Comparison of ENCODE assay signal across 8 cellular contexts in genomic region chr2:177392373-177393246, GRCh38. TPM values are rescaled to one million over a fixed set of nuclear protein-coding genes. Genes with fewer than 3 reads are reported as not detected.
DNase-seq lines count a peak whose midpoint lies in the region; ATAC-seq and TF ChIP-seq lines count a peak whose summit lies in the region.

Gene AGPS, plus strand, starts transcription at chr2:177392773. Its CDS starts 17 bp downstream, at chr2:177392790.

- POLR2A ChIA-PET in WTC11 (lab: Charles Lee), result interaction anchor here (1.0 to 1.6 kb wide), 2 partner anchors 9 to 128 kb away, joined by 4 to 5 read pairs; partner anchors contain the start of gene NFE2L2

- DNase-seq in SIG-M5 treated with dmso at 0.1 percent for 504 hours (lab: John Stamatoyannopoulos, UW; ENCODE audit: unreplicated experiment) (peak; percentile 53), SIG-M5 (lab: John Stamatoyannopoulos, UW) (no peak), NCI-H2107 treated with DMSO at 0.1 percent for 48 hours (lab: John Stamatoyannopoulos, UW; ENCODE audit: unreplicated experiment) (peak; percentile 28), WTC11 (ENCODE audit: low spot score) (peak; percentile 79), caudate nucleus (lab: John Stamatoyannopoulos, UW) (peak in 59 of 61 donors; percentile 19 to 87 (median 64)), islet precursor cell (peak; percentile 88)
- peak; percentile 41 to 66 for DNase-seq in stimulated activated CD4-positive, alpha-beta T cell treated with anti-CD3 and anti-CD28 coated beads, Interleukin-15, amount 100 ng/mL, for 1 hour (ENCODE audit: low read depth in 1 of 2, low spot score in 1 of 2)

- ATAC-seq in HG02981 (IDR thresholded peaks at IDR 0.05; ENCODE audit: unreplicated experiment) (peak; percentile 86), WTC11 (peak; percentile 93)

- H3K36me3 Mint-ChIP-seq in WTC11, result no peaks in the 10 kb centered on the region

- peaks cover 28% of the 10 kb centered on the region for H3K4me1 Mint-ChIP-seq in WTC11

- CTCF ChIA-PET in WTC11 (lab: Charles Lee), result interaction anchor here (1.1 to 2.2 kb wide), 3 partner anchors 9 to 57 kb away, joined by 3 to 9 read pairs (median 4); no protein-coding TSS in a partner anchor

- no peak for TF ChIP-seq CTCF in WTC11 (IDR thresholded peaks at IDR 0.05)

- H3K27ac Mint-ChIP-seq in WTC11, result peak within 1 kb of the TSS; percentile 75

- peaks cover 8% of the 10 kb centered on the region for H3K27me3 Mint-ChIP-seq in WTC11 (ENCODE audit: low read depth)

- no peak within 1 kb of the TSS for H3K27ac ChIP-seq in caudate nucleus (ENCODE audit: low read depth, low read length)

- H3K4me3 Mint-ChIP-seq in WTC11, result peak within 1 kb of the TSS; percentile 93

- no peaks in the 10 kb centered on the region for H3K9me3 Mint-ChIP-seq in WTC11

TF ChIP-seq in WTC11, 78 proteins besides CTCF, POLR2A, EP300 and RAD21 (continues in another document):
- TF ChIP-seq GTF2I (CRISPR knock-in tag; conservative IDR thresholded peaks at IDR 0.05) (no peak), JAZF1 (CRISPR knock-in tag; IDR thresholded peaks at IDR 0.05) (no peak), ZNF416 (CRISPR knock-in tag; IDR thresholded peaks at IDR 0.05) (no peak), JUN (CRISPR knock-in tag; IDR thresholded peaks at IDR 0.05) (peak; percentile 73; the same call in 1 of the 2 replicates), AFF4 (CRISPR knock-in tag; IDR thresholded peaks at IDR 0.05; ENCODE audit: borderline replicate concordance) (no peak; the same call in 1 of the 2 replicates), NR2C2 (CRISPR knock-in tag; IDR thresholded peaks at IDR 0.05) (peak; percentile 93), ZBTB21 (CRISPR knock-in tag; IDR thresholded peaks at IDR 0.05; ENCODE audit: borderline replicate concordance) (no peak), TEAD4 (CRISPR knock-in tag; IDR thresholded peaks at IDR 0.05) (peak; percentile 44; the same call in 1 of the 2 replicates), ZNF263 (CRISPR knock-in tag; IDR thresholded peaks at IDR 0.05; ENCODE audit: low read depth) (no peak), ATF3 (CRISPR knock-in tag; conservative IDR thresholded peaks at IDR 0.05) (no peak), SOX15 (CRISPR knock-in tag; IDR thresholded peaks at IDR 0.05) (no peak), CREM (CRISPR knock-in tag; IDR thresholded peaks at IDR 0.05) (0 out of 2 replicates have a peak, but pooled peaks have one; percentile 58), ZNF423 (CRISPR knock-in tag; IDR thresholded peaks at IDR 0.05) (no peak)
- TF ChIP-seq, protein P1, sequence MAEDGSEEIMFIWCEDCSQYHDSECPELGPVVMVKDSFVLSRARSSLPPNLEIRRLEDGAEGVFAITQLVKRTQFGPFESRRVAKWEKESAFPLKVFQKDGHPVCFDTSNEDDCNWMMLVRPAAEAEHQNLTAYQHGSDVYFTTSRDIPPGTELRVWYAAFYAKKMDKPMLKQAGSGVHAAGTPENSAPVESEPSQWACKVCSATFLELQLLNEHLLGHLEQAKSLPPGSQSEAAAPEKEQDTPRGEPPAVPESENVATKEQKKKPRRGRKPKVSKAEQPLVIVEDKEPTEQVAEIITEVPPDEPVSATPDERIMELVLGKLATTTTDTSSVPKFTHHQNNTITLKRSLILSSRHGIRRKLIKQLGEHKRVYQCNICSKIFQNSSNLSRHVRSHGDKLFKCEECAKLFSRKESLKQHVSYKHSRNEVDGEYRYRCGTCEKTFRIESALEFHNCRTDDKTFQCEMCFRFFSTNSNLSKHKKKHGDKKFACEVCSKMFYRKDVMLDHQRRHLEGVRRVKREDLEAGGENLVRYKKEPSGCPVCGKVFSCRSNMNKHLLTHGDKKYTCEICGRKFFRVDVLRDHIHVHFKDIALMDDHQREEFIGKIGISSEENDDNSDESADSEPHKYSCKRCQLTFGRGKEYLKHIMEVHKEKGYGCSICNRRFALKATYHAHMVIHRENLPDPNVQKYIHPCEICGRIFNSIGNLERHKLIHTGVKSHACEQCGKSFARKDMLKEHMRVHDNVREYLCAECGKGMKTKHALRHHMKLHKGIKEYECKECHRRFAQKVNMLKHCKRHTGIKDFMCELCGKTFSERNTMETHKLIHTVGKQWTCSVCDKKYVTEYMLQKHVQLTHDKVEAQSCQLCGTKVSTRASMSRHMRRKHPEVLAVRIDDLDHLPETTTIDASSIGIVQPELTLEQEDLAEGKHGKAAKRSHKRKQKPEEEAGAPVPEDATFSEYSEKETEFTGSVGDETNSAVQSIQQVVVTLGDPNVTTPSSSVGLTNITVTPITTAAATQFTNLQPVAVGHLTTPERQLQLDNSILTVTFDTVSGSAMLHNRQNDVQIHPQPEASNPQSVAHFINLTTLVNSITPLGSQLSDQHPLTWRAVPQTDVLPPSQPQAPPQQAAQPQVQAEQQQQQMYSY (CRISPR knock-in tag; IDR thresholded peaks at IDR 0.05), result no peak
- TF ChIP-seq, protein P2, sequence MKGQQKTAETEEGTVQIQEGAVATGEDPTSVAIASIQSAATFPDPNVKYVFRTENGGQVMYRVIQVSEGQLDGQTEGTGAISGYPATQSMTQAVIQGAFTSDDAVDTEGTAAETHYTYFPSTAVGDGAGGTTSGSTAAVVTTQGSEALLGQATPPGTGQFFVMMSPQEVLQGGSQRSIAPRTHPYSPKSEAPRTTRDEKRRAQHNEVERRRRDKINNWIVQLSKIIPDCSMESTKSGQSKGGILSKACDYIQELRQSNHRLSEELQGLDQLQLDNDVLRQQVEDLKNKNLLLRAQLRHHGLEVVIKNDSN (CRISPR knock-in tag; IDR thresholded peaks at IDR 0.05), result peak; percentile 61
- TF ChIP-seq, protein P3, sequence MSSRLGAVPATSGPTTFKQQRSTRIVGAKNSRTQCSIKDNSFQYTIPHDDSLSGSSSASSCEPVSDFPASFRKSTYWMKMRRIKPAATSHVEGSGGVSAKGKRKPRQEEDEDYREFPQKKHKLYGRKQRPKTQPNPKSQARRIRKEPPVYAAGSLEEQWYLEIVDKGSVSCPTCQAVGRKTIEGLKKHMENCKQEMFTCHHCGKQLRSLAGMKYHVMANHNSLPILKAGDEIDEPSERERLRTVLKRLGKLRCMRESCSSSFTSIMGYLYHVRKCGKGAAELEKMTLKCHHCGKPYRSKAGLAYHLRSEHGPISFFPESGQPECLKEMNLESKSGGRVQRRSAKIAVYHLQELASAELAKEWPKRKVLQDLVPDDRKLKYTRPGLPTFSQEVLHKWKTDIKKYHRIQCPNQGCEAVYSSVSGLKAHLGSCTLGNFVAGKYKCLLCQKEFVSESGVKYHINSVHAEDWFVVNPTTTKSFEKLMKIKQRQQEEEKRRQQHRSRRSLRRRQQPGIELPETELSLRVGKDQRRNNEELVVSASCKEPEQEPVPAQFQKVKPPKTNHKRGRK (CRISPR knock-in tag; IDR thresholded peaks at IDR 0.05; ENCODE audit: borderline replicate concordance), result no peak
- TF ChIP-seq, protein P4, sequence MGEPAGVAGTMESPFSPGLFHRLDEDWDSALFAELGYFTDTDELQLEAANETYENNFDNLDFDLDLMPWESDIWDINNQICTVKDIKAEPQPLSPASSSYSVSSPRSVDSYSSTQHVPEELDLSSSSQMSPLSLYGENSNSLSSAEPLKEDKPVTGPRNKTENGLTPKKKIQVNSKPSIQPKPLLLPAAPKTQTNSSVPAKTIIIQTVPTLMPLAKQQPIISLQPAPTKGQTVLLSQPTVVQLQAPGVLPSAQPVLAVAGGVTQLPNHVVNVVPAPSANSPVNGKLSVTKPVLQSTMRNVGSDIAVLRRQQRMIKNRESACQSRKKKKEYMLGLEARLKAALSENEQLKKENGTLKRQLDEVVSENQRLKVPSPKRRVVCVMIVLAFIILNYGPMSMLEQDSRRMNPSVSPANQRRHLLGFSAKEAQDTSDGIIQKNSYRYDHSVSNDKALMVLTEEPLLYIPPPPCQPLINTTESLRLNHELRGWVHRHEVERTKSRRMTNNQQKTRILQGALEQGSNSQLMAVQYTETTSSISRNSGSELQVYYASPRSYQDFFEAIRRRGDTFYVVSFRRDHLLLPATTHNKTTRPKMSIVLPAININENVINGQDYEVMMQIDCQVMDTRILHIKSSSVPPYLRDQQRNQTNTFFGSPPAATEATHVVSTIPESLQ (CRISPR knock-in tag; IDR thresholded peaks at IDR 0.05), result no peak

RNA-seq across cellular contexts. Expression of gene AGPS, which starts in this region (rescaled TPM):
- 56.1 to 60.8 TPM (median 60.2 TPM) in 3 replicates for total RNA-seq in WTC11 (2021)
